ENCODE assay signal across 8 cellular contexts in genomic region chr3:170908235-170909116, GRCh38. TPM values are rescaled to one million over a fixed set of nuclear protein-coding genes. Genes with fewer than 3 reads are reported as not detected.
DNase-seq lines count a peak whose midpoint lies in the region; ATAC-seq and TF ChIP-seq lines count a peak whose summit lies in the region.

Gene EIF5A2 (minus strand): TSS chr3:170908637. CDS start chr3:170907806, 831 bp downstream.

- no peaks in the 10 kb centered on the region for H3K36me3 ChIP-seq in left lung

- H3K4me3 ChIP-seq in left lung = peak within 1 kb of the TSS; percentile 56 to 60

- ATAC-seq in HG03354 (IDR thresholded peaks at IDR 0.05; ENCODE audit: poor library complexity, severe bottlenecking, unreplicated experiment) = peak; percentile 95
- peak; percentile 97 for ATAC-seq in left lung

- intact Hi-C loops in left lung (cut with DNase I) = no loop called here

- peak within 1 kb of the TSS; percentile 31 to 43 for H3K27ac ChIP-seq in left lung

- peak; percentile 84 for DNase-seq in AG09319 (ENCODE audit: extremely low read depth, low read depth)
- peak; percentile 87 for DNase-seq in NCI-H446 treated with DMSO at 0.1 percent for 48 hours (lab: John Stamatoyannopoulos, UW)
- peak; percentile 96 to 97 for DNase-seq in activated CD4-positive, alpha-beta T cell treated with anti-CD3 and anti-CD28 coated beads for 4 hours
- peak; percentile 90 for DNase-seq in dedifferentiated amniotic fluid mesenchymal stem cell (ENCODE audit: extremely low spot score)
- peak; percentile 92 to 94 for DNase-seq in left lung
- peak; percentile 96 for DNase-seq in stimulated activated CD4-positive, alpha-beta T cell treated with anti-CD3 and anti-CD28 coated beads, Interleukin-2, amount 100 ng/mL, for 24 hours

- H3K9me3 ChIP-seq in left lung = peaks cover 0 to 22% of the 10 kb centered on the region in 2 donors

- TF ChIP-seq POLR2A in GM19099 (IDR thresholded peaks at IDR 0.05; ENCODE audit: extremely low read depth, insufficient read length, low read depth) = peak; percentile 68

- H3K27me3 ChIP-seq in left lung = peaks cover 0 to 31% of the 10 kb centered on the region in 2 donors

- TF ChIP-seq CTCF in AG09319 (IDR thresholded peaks at IDR 0.05; ENCODE audit: low read depth, low read length) = no peak
- TF ChIP-seq CTCF in left lung (IDR thresholded peaks at IDR 0.05) = no peak

- H3K4me1 ChIP-seq in left lung = peaks cover 0 to 13% of the 10 kb centered on the region in 2 donors

RNA-seq across cellular contexts. Expression of gene EIF5A2, which starts in this region (rescaled TPM):
- total RNA-seq in left lung = 1 to 10 TPM; 7.6 to 8.2 TPM

Comparison
In these comparisons a context has a peak if more than half of its experiments do, and no peak if none do; other contexts are left out.
1. Peak in every context shown above with its lines: DNase-seq, ATAC-seq, H3K4me3 ChIP-seq and H3K27ac ChIP-seq.